Comparison of ENCODE assay signal across 1 cellular context in genomic region chr1:51576085-51576444, GRCh38.
TF ChIP-seq lines count a peak whose summit lies in the region.

No MANE protein-coding gene starts in this region.

TF ChIP-seq in IMR-90, 13 proteins besides CTCF, POLR2A, EP300 and RAD21:
- TF ChIP-seq MXI1 (IDR thresholded peaks at IDR 0.05; ENCODE audit: borderline replicate concordance, low read depth, low read length) (no peak), FOS (IDR thresholded peaks at IDR 0.05; ENCODE audit: low read depth, low read length) (no peak), RFX5 (IDR thresholded peaks at IDR 0.05; ENCODE audit: low read depth, low read length) (no peak), USF2 (IDR thresholded peaks at IDR 0.05; ENCODE audit: low read depth, low read length) (no peak), SMC3 (IDR thresholded peaks at IDR 0.05; ENCODE audit: low read depth, low read length) (no peak), MAFK (IDR thresholded peaks at IDR 0.05; ENCODE audit: low read depth, low read length) (no peak), CHD1 (IDR thresholded peaks at IDR 0.05; ENCODE audit: low read depth, low read length) (no peak), BHLHE40 (IDR thresholded peaks at IDR 0.05; ENCODE audit: low read depth, low read length) (no peak), ELK1 (IDR thresholded peaks at IDR 0.05; ENCODE audit: borderline replicate concordance, low read depth, low read length) (no peak), MAZ (IDR thresholded peaks at IDR 0.05; ENCODE audit: borderline replicate concordance, low read depth, low read length) (no peak), NFE2L2 (IDR thresholded peaks at IDR 0.05; ENCODE audit: low read depth, low read length) (no peak), RCOR1 (IDR thresholded peaks at IDR 0.05; ENCODE audit: insufficient replicate concordance, low read length) (no peak), CEBPB (IDR thresholded peaks at IDR 0.05; ENCODE audit: low read depth, low read length) (no peak)
TF ChIP-seq in IMR-90: peak in this region for 0.
